8 cellular contexts compared by ENCODE assay signal in the genomic region with DNA sequence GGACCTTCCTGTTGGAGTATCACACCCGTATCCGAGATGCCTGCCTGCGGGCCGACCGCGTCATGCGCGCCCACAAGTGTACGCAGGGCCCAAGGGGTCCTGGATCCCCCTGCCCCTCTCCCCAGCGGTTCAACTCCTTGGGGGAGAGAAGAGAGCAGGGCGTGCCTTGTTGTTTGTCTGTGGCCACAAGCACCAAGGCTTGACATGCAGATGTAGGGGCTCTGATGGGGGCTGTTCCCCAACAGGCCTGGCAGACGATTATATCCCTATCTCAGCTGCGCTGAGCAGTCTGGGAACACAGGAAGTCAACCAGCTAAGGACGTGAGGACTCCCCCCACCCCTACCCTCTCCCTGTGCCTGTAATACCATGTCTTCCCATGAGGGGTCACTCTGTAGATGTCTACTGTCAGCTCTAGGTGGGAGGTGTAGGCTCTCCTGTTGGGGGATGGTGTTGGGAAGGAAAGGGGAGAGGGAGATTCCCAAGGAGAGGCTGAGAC. TPM values are rescaled to one million over a fixed set of nuclear protein-coding genes. Genes with fewer than 3 reads are reported as not detected.
DNase-seq lines count a peak whose midpoint lies in the region; ATAC-seq and TF ChIP-seq lines count a peak whose summit lies in the region.

No MANE protein-coding gene starts in this region.

- intact Hi-C loops in CD14-positive monocyte (cut with micrococcal nuclease) (no loop called here), HCT116 (cut with micrococcal nuclease) (no loop called here)

- peaks cover 26 to 48% of the 10 kb centered on the region in 2 experiments for H3K36me3 ChIP-seq in HCT116 (ENCODE audit: control insufficient read depth in 1 of 2, insufficient read depth in 2 of 2, low read length in 2 of 2)

- no peak overlapping the region for H3K4me2 ChIP-seq in HCT116 (ENCODE audit: low read length)

- H3K9me3 Mint-ChIP-seq in CD14-positive monocyte, result peaks cover 0 to 12% (median 8%) of the 10 kb centered on the region in 7 donors
- peaks cover 5% of the 10 kb centered on the region for H3K9me3 Mint-ChIP-seq in activated CD4-positive, alpha-beta memory T cell treated with anti-CD3 and anti-CD28 coated beads, Interleukin-2, amount 10 ng/mL, durations not matched to agents 7 days and 5 days

- peaks cover 23% of the 10 kb centered on the region for H3K79me2 ChIP-seq in HCT116 (ENCODE audit: insufficient read depth, low read length)

- POLR2A ChIA-PET in HCT116 (lab: Charles Lee), result interaction anchor here (1.7 kb wide), 1 partner anchor 8 kb away, joined by 8 read pairs; a partner anchor contains a TSS
- POLR2A ChIA-PET in activated CD4-positive, alpha-beta memory T cell treated with anti-CD3 and anti-CD28 coated beads, Interleukin-2, amount 10 ng/mL, durations not matched to agents 7 days and 5 days (lab: Charles Lee), result interaction anchor here (0.6 to 4.6 kb wide), 20 partner anchors 9 to 212 kb away, joined by 3 to 38 read pairs (median 3); a partner anchor contains a TSS

- no peak overlapping the region for H3K4me3 Mint-ChIP-seq in CD14-positive monocyte
- no peak overlapping the region for H3K4me3 Mint-ChIP-seq in activated CD4-positive, alpha-beta memory T cell treated with anti-CD3 and anti-CD28 coated beads, Interleukin-2, amount 10 ng/mL, durations not matched to agents 7 days and 5 days

- H3K4me3 ChIP-seq in HCT116 (replicated peaks in 1 of 2; ENCODE audit: low read depth in 1 of 2, low read length in 2 of 2), result no peak overlapping the region

- no peaks in the 10 kb centered on the region for H3K27me3 ChIP-seq in HCT116 (ENCODE audit: insufficient read depth, low read length)

- H2AFZ ChIP-seq in HCT116 (ENCODE audit: low read depth, low read length, poor library complexity, severe bottlenecking), result no peak overlapping the region

- TF ChIP-seq RAD21 in HCT116 (IDR thresholded peaks at IDR 0.05; ENCODE audit: low read depth), result no peak

- CTCF ChIA-PET in HCT116 (lab: Charles Lee), result interaction anchor here (1.2 to 2.4 kb wide), 4 partner anchors 9 to 139 kb away, joined by 3 to 15 read pairs (median 6); a partner anchor contains a TSS
- CTCF ChIA-PET in activated CD4-positive, alpha-beta memory T cell treated with anti-CD3 and anti-CD28 coated beads, Interleukin-2, amount 10 ng/mL, durations not matched to agents 7 days and 5 days (lab: Charles Lee), result interaction anchor here (1.0 to 1.5 kb wide), 10 partner anchors 9 to 194 kb away, joined by 3 to 13 read pairs (median 4); a partner anchor contains a TSS

- DNase-seq in CD14-positive monocyte (ENCODE audit: low spot score) (no peak), HCT116 (ENCODE audit: low read depth, low spot score) (no peak), left kidney (ENCODE audit: low read depth, low spot score) (peak; percentile 29), T-helper 9 cell (no peak), NCI-H1694 treated with DMSO at 0.1 percent for 48 hours (lab: John Stamatoyannopoulos, UW) (no peak)
- DNase-seq in activated CD4-positive, alpha-beta memory T cell treated with anti-CD3 and anti-CD28 coated beads, Interleukin-2, amount 10 ng/mL, durations not matched to agents 7 days and 5 days, result peak; percentile 29
- DNase-seq in stimulated activated naive CD4-positive, alpha-beta T cell (lab: John Stamatoyannopoulos, UW), result no peak

- peaks cover 2 to 8% of the 10 kb centered on the region in 2 experiments; a peak in 3 of 4 replicates for H3K4me1 ChIP-seq in HCT116 (ENCODE audit: control insufficient read depth in 1 of 2, insufficient read depth in 2 of 2, low read length in 2 of 2)

- no peak for TF ChIP-seq POLR2A in HCT116 (IDR thresholded peaks at IDR 0.05; ENCODE audit: borderline replicate concordance, extremely low read depth, insufficient read depth, insufficient read length)

- H3K9me2 ChIP-seq in HCT116 (ENCODE audit: insufficient read depth), result no peaks in the 10 kb centered on the region

- H3K27ac Mint-ChIP-seq in CD14-positive monocyte, result no peak overlapping the region
- H3K27ac Mint-ChIP-seq in activated CD4-positive, alpha-beta memory T cell treated with anti-CD3 and anti-CD28 coated beads, Interleukin-2, amount 10 ng/mL, durations not matched to agents 7 days and 5 days, result no peak overlapping the region

- ATAC-seq in HCT116, result peak; percentile 64
- ATAC-seq in HG02798 (IDR thresholded peaks at IDR 0.05; ENCODE audit: poor library complexity, unreplicated experiment), result no peak

- no TSS peak for BruUV-seq in HCT116 (replicated peaks; lab: Mats Ljungman, UMichigan)

- RAD21 ChIA-PET in HCT116 (lab: Charles Lee; ENCODE audit: low non-redundant PET in 1 of 2, low total read pairs in 2 of 2, uncharacterized antibody in 2 of 2, unreplicated experiment in 2 of 2), result no interaction called here

- H3K4me1 Mint-ChIP-seq in CD14-positive monocyte, result peaks cover 30% of the 10 kb centered on the region
- H3K4me1 Mint-ChIP-seq in activated CD4-positive, alpha-beta memory T cell treated with anti-CD3 and anti-CD28 coated beads, Interleukin-2, amount 10 ng/mL, durations not matched to agents 7 days and 5 days, result peaks cover 29% of the 10 kb centered on the region

- H4K20me1 ChIP-seq in HCT116 (ENCODE audit: insufficient read depth), result peaks cover 8% of the 10 kb centered on the region; the same call in 1 of the 2 replicates

- H3K9me3 ChIP-seq in HCT116 (ENCODE audit: control insufficient read depth in 1 of 2, insufficient read depth in 1 of 2, low read depth in 1 of 2, low read length in 2 of 2), result no peaks in the 10 kb centered on the region; a peak in 1 of 4 replicates

- peaks cover 0 to 5% (median 0%) of the 10 kb centered on the region in 3 donors for H3K27me3 Mint-ChIP-seq in CD14-positive monocyte (ENCODE audit: low read depth in 3 of 3)
- no peaks in the 10 kb centered on the region for H3K27me3 Mint-ChIP-seq in activated CD4-positive, alpha-beta memory T cell treated with anti-CD3 and anti-CD28 coated beads, Interleukin-2, amount 10 ng/mL, durations not matched to agents 7 days and 5 days

- H3K27ac ChIP-seq in HCT116 (ENCODE audit: low read depth, low read length), result no peak overlapping the region

- TF ChIP-seq CTCF in CD14-positive monocyte (IDR thresholded peaks at IDR 0.05) (peak; percentile 47), HCT116 (IDR thresholded peaks at IDR 0.05 in 2 of 3, conservative IDR thresholded peaks at IDR 0.05 in 1 of 3; ENCODE audit: borderline replicate concordance in 1 of 3, insufficient read depth in 1 of 3, low read depth in 2 of 3, low read length in 2 of 3) (peak in 2 of 3 experiments; percentile 83 to 87; a peak in 4 of 6 replicates)

- H3K36me3 Mint-ChIP-seq in CD14-positive monocyte, result peaks cover 40 to 51% of the 10 kb centered on the region in 2 donors
- H3K36me3 Mint-ChIP-seq in activated CD4-positive, alpha-beta memory T cell treated with anti-CD3 and anti-CD28 coated beads, Interleukin-2, amount 10 ng/mL, durations not matched to agents 7 days and 5 days (ENCODE audit: low read depth), result peaks cover 58% of the 10 kb centered on the region

- no peak overlapping the region for H3K9ac ChIP-seq in HCT116 (ENCODE audit: low read length)

TF ChIP-seq in HCT116, 20 proteins besides CTCF, POLR2A, EP300 and RAD21:
- no peak for TF ChIP-seq EZH2phosphoT487 (IDR thresholded peaks at IDR 0.05; ENCODE audit: borderline replicate concordance)
- TF ChIP-seq POLR2AphosphoS5 (IDR thresholded peaks at IDR 0.05; ENCODE audit: low read depth, low read length), result peak; percentile 14; the same call in 1 of the 2 replicates
TF ChIP-seq in HCT116: peak in this region for 1.

RNA-seq across cellular contexts. Expression of a gene that starts 6.8 kb away (rescaled TPM):
- polyA plus RNA-seq in CD14-positive monocyte, result 1,000 to 10,000 TPM; 1,889 to 2,233 TPM
- total RNA-seq in HCT116 (2021; ENCODE audit: unreplicated experiment), result 1,270 TPM
- 1,219 and 1,350 TPM in 2 replicates for polyA plus RNA-seq in HCT116 (2012)
- 1,000 to 10,000 TPM; 1,733 to 1,734 TPM for total RNA-seq in activated CD4-positive, alpha-beta memory T cell treated with anti-CD3 and anti-CD28 coated beads, Interleukin-2, amount 10 ng/mL, durations not matched to agents 7 days and 5 days

RNA-seq across cellular contexts. Expression of a gene that starts 9.1 kb away (rescaled TPM):
- 10 to 100 TPM; 15.0 to 16.4 TPM for polyA plus RNA-seq in CD14-positive monocyte
- total RNA-seq in HCT116 (2021; ENCODE audit: unreplicated experiment), result 47.2 TPM
- polyA plus RNA-seq in HCT116 (2012), result 42.4 and 57.5 TPM in 2 replicates
- 10 to 100 TPM; 86.9 to 91.9 TPM for total RNA-seq in activated CD4-positive, alpha-beta memory T cell treated with anti-CD3 and anti-CD28 coated beads, Interleukin-2, amount 10 ng/mL, durations not matched to agents 7 days and 5 days

RNA-seq across cellular contexts. Expression of a gene that starts 17.4 kb away (rescaled TPM):
- under 1 TPM; 0.12 to 0.40 TPM for polyA plus RNA-seq in CD14-positive monocyte
- total RNA-seq in HCT116 (2021; ENCODE audit: unreplicated experiment), result not detected
- polyA plus RNA-seq in HCT116 (2012), result 0.20 and 0.39 TPM in 2 replicates
- 1 to 10 TPM in 1 of 2 experiments, under 1 TPM in 1; 0.83 to 1.6 TPM for total RNA-seq in activated CD4-positive, alpha-beta memory T cell treated with anti-CD3 and anti-CD28 coated beads, Interleukin-2, amount 10 ng/mL, durations not matched to agents 7 days and 5 days

RNA-seq across cellular contexts. Expression of a gene that starts 21.5 kb away (rescaled TPM):
- polyA plus RNA-seq in CD14-positive monocyte, result under 1 TPM in 1 of 2 donors, not detected in 1; 0.44 TPM
- total RNA-seq in HCT116 (2021; ENCODE audit: unreplicated experiment), result 8.4 TPM
- polyA plus RNA-seq in HCT116 (2012), result 6.1 and 6.9 TPM in 2 replicates
- 10 to 100 TPM; 13.8 to 14.7 TPM for total RNA-seq in activated CD4-positive, alpha-beta memory T cell treated with anti-CD3 and anti-CD28 coated beads, Interleukin-2, amount 10 ng/mL, durations not matched to agents 7 days and 5 days

RNA-seq across cellular contexts. Expression of a gene that starts 28.5 kb away (rescaled TPM):
- polyA plus RNA-seq in CD14-positive monocyte, result 1 to 10 TPM in 1 of 2 donors, under 1 TPM in 1; 0.78 to 1.3 TPM
- total RNA-seq in HCT116 (2021; ENCODE audit: unreplicated experiment), result not detected
- polyA plus RNA-seq in HCT116 (2012), result 0.25 and 0.44 TPM in 2 replicates
- 10 to 100 TPM; 75.9 to 80.5 TPM for total RNA-seq in activated CD4-positive, alpha-beta memory T cell treated with anti-CD3 and anti-CD28 coated beads, Interleukin-2, amount 10 ng/mL, durations not matched to agents 7 days and 5 days

Comparison
In these comparisons a context has a peak if more than half of its experiments do, and no peak if none do; other contexts are left out.
1. DNase-seq: peak in activated CD4-positive, alpha-beta memory T cell treated with anti-CD3 and anti-CD28 coated beads, Interleukin-2, amount 10 ng/mL, durations not matched to agents 7 days and 5 days (single experiment) and left kidney (single experiment); none in CD14-positive monocyte (single experiment), HCT116 (single experiment), stimulated activated naive CD4-positive, alpha-beta T cell (0 of 6), T-helper 9 cell (single experiment) and NCI-H1694 treated with DMSO at 0.1 percent for 48 hours (single experiment).